Comparison of ENCODE assay signal across 15 cellular contexts in the genomic region with DNA sequence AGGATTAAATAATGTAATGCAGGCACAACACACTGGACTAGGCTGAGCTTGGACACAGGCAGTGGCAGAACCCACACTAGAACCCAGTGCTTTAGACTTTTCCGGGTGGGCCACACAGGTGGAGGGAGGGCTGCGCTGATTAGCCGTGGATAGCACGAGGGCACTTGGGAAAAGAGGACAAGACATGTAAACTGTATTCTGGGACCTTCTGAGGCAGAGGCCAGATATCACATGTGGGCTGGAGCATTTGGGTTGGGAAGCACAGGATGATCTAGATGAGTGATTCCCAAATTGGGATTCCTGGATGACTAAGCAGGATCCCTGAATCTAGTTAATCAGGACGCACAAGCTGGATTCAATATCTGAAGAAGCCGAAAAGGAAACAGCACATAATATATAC. TPM values are rescaled to one million over a fixed set of nuclear protein-coding genes. Genes with fewer than 3 reads are reported as not detected.
A peak's percentile ranks its signal among the peaks of the same experiment; 100 is the strongest.
DNase-seq lines count a peak whose midpoint lies in the region; ATAC-seq and TF ChIP-seq lines count a peak whose summit lies in the region.
"Had no signal": no experiment of that assay in that cellular context is flagged by ENCODE, and none has a peak within 500 bp of the region (broad histone marks: within the 10 kb centered on the region; RNA-seq: fewer than 3 reads in every experiment).

No MANE protein-coding gene starts in this region.

- H3K4me3 ChIP-seq in right lobe of liver: no peak overlapping the region

- H3K27ac Mint-ChIP-seq in HFFc6: peak overlapping the region; percentile 96
- peak overlapping the region in 1 of 2 donors; percentile 1 for H3K27ac Mint-ChIP-seq in stimulated activated naive CD8-positive, alpha-beta T cell treated with anti-CD3 and anti-CD28 coated beads, Interleukin-15, amount 100 ng/mL, for 72 hours

- 72% methylated on average over 2 of the region's 6 CpGs for WGBS in right lobe of liver (ENCODE audit: insufficient coverage, low coverage, low lambda C conversion rate, missing lambda C conversion rate)

- peaks cover 100% of the 10 kb centered on the region for H3K4me1 Mint-ChIP-seq in HFFc6 (ENCODE audit: low read depth)
- peaks cover 53% of the 10 kb centered on the region for H3K4me1 Mint-ChIP-seq in stimulated activated naive CD8-positive, alpha-beta T cell treated with anti-CD3 and anti-CD28 coated beads, Interleukin-15, amount 100 ng/mL, for 72 hours

- H3K4me1 ChIP-seq in right lobe of liver: peaks cover 0 to 98% (median 51%) of the 10 kb centered on the region in 4 donors

- no peak for TF ChIP-seq POLR2A in right lobe of liver (IDR thresholded peaks at IDR 0.05)

- intact Hi-C loops in right lobe of liver (cut with DNase I): no loop called here

- H3K27me3 ChIP-seq in right lobe of liver: no peaks in the 10 kb centered on the region

- H3K9me3 ChIP-seq in right lobe of liver: no peaks in the 10 kb centered on the region

- H3K27ac ChIP-seq in caudate nucleus (ENCODE audit: low read depth, low read length) (peak overlapping the region; percentile 89), right lobe of liver (peak overlapping the region; percentile 82 to 97 (median 97)), substantia nigra (ENCODE audit: low read depth, low read length, poor library complexity, severe bottlenecking) (peak overlapping the region; percentile 93)

- H3K9me3 Mint-ChIP-seq in HFFc6: no peaks in the 10 kb centered on the region
- H3K9me3 Mint-ChIP-seq in stimulated activated naive CD8-positive, alpha-beta T cell treated with anti-CD3 and anti-CD28 coated beads, Interleukin-15, amount 100 ng/mL, for 72 hours: no peaks in the 10 kb centered on the region

- H3K27me3 Mint-ChIP-seq in HFFc6 (ENCODE audit: insufficient read depth): no peaks in the 10 kb centered on the region; the same call in none of the 2 replicates
- H3K27me3 Mint-ChIP-seq in stimulated activated naive CD8-positive, alpha-beta T cell treated with anti-CD3 and anti-CD28 coated beads, Interleukin-15, amount 100 ng/mL, for 72 hours: no peaks in the 10 kb centered on the region

- ATAC-seq in right lobe of liver (no peak), GM18517 (IDR thresholded peaks at IDR 0.05; ENCODE audit: unreplicated experiment) (no peak)
- no peak for ATAC-seq in stimulated activated naive CD8-positive, alpha-beta T cell treated with anti-CD3 and anti-CD28 coated beads, Interleukin-15, amount 100 ng/mL, for 72 hours

- H3K36me3 ChIP-seq in right lobe of liver: peaks cover 0 to 3% (median 0%) of the 10 kb centered on the region in 4 donors

- DNase-seq in HFFc6 (no peak), caudate nucleus (lab: John Stamatoyannopoulos, UW) (peak in 1 of 61 donors; percentile 33), right lobe of liver (no peak), substantia nigra (lab: John Stamatoyannopoulos, UW) (no peak), NCI-H345 treated with DMSO at 0.1 percent for 48 hours (lab: John Stamatoyannopoulos, UW; ENCODE audit: unreplicated experiment) (no peak), inferior parietal cortex (ENCODE audit: extremely low spot score) (no peak)
- DNase-seq in stimulated activated naive CD8-positive, alpha-beta T cell treated with anti-CD3 and anti-CD28 coated beads, Interleukin-15, amount 100 ng/mL, for 72 hours: no peak
- DNase-seq: activated CD4-positive, CD25-positive, alpha-beta regulatory T cell; activated naive CD4-positive, alpha-beta T cell treated with anti-CD3 and anti-CD28 coated beads, Interleukin-2, amount 50 U/mL, for 16 hours; NCI-H1417 treated with DMSO at 0.1 percent for 48 hours; stimulated activated CD4-positive, alpha-beta T cell treated with anti-CD3 and anti-CD28 coated beads, Interleukin-2, amount 100 ng/mL, for 48 hours had no signal

- peak overlapping the region; percentile 93 for H3K4me3 Mint-ChIP-seq in HFFc6
- H3K4me3 Mint-ChIP-seq in stimulated activated naive CD8-positive, alpha-beta T cell treated with anti-CD3 and anti-CD28 coated beads, Interleukin-15, amount 100 ng/mL, for 72 hours: no peak overlapping the region

- H3K36me3 Mint-ChIP-seq in HFFc6 (ENCODE audit: low read depth): peaks cover 43% of the 10 kb centered on the region

- TF ChIP-seq CTCF in HFFc6 (IDR thresholded peaks at IDR 0.05) (no peak), right lobe of liver (IDR thresholded peaks at IDR 0.05) (no peak)

RNA-seq across cellular contexts. Expression of gene A3GALT2, which starts 20.3 kb away (rescaled TPM):
- total RNA-seq in HFFc6 (2021; fragmentation: NEBNext Ultra II Directional; extraction: Animal tissue kit (Norgen Biotek cat#: 25700)): not detected
- total RNA-seq in right lobe of liver: not detected
- total RNA-seq: mucosa of gallbladder, OCI-LY7, ureter had no signal
